ENCODE assay signal across 15 cellular contexts in genomic region chr4:151807220-151807619, GRCh38. TPM values are rescaled to one million over a fixed set of nuclear protein-coding genes. Genes with fewer than 3 reads are reported as not detected.
DNase-seq lines count a peak whose midpoint lies in the region; ATAC-seq, FAIRE-seq and TF ChIP-seq lines count a peak whose summit lies in the region.
"Had no signal": no experiment of that assay in that cellular context is flagged by ENCODE, and none has a peak within 500 bp of the region (broad histone marks: within the 10 kb centered on the region; RNA-seq: fewer than 3 reads in every experiment).

No MANE protein-coding gene starts in this region.

- no peak overlapping the region for H4K12ac ChIP-seq in trophoblast cell (ENCODE audit: low read depth, low read length)

- H3K36me3 Mint-ChIP-seq in Caco-2 (ENCODE audit: insufficient read depth, unreplicated experiment) (peaks cover 6% of the 10 kb centered on the region), CD14-positive monocyte (no peaks in the 10 kb centered on the region)
- H3K36me3 Mint-ChIP-seq: activated CD4-positive, alpha-beta memory T cell treated with anti-CD3 and anti-CD28 coated beads for 36 hours had no signal

- BruUV-seq in Caco-2 (replicated peaks; lab: Mats Ljungman, UMichigan): no TSS peak

- H2AK5ac ChIP-seq in trophoblast cell (ENCODE audit: low read length): peak overlapping the region; percentile 73

- DNase-seq in Caco-2: no peak
- DNase-seq in RCC 7860 (ENCODE audit: low spot score): peak; percentile 32
- peak in 4 of 5 donors; percentile 69 to 83 (median 75) for DNase-seq in heart left ventricle
- no peak for DNase-seq in trophoblast cell
- no peak for DNase-seq in CD14-positive monocyte (ENCODE audit: low spot score)
- DNase-seq in NCI-H2081 (lab: John Stamatoyannopoulos, UW): no peak
- no peak for DNase-seq in H7
- DNase-seq in midbrain (lab: John Stamatoyannopoulos, UW): no peak
- DNase-seq: activated CD4-positive, alpha-beta memory T cell treated with anti-CD3 and anti-CD28 coated beads for 36 hours; stimulated activated CD4-positive, alpha-beta T cell treated with anti-CD3 and anti-CD28 coated beads, Interleukin-1b, Interleukin-23, amount 100 ng/mL, for 48 hours had no signal

- no peaks in the 10 kb centered on the region for H3K4me1 Mint-ChIP-seq in Caco-2 (ENCODE audit: low read depth, unreplicated experiment)
- H3K4me1 Mint-ChIP-seq in CD14-positive monocyte: no peaks in the 10 kb centered on the region

- peak overlapping the region; percentile 32 for H4K91ac ChIP-seq in trophoblast cell (ENCODE audit: low read depth, low read length)

- CTCF ChIA-PET in Caco-2 (lab: Charles Lee): no interaction called here

- no peak overlapping the region for H3K4ac ChIP-seq in trophoblast cell (ENCODE audit: low read depth, low read length)

- H3K27ac Mint-ChIP-seq in Caco-2 (ENCODE audit: unreplicated experiment) (peak overlapping the region; percentile 19), CD14-positive monocyte (no peak overlapping the region)
- H3K27ac Mint-ChIP-seq: activated CD4-positive, alpha-beta memory T cell treated with anti-CD3 and anti-CD28 coated beads for 36 hours; activated T-helper 2 cell treated with anti-CD3 and anti-CD28 coated beads, Interferon-gamma antibody, Interleukin-2, Interleukin-4, amounts not matched to agents 10 μg/mL and 5 μg/mL and 100 μg/mL, durations not matched to agents 14 hours and 24 hours and 36 hours; GM23338 had no signal

- no peak overlapping the region for H4K8ac ChIP-seq in trophoblast cell (ENCODE audit: low read depth, low read length)

- H3K27me3 Mint-ChIP-seq in Caco-2 (ENCODE audit: insufficient read depth, unreplicated experiment) (no peaks in the 10 kb centered on the region), CD14-positive monocyte (ENCODE audit: low read depth in 3 of 3) (peaks cover 2 to 7% (median 3%) of the 10 kb centered on the region in 3 donors)
- H3K27me3 Mint-ChIP-seq: activated CD4-positive, alpha-beta memory T cell treated with anti-CD3 and anti-CD28 coated beads for 36 hours had no signal

- peaks cover 7% of the 10 kb centered on the region for H3K79me1 ChIP-seq in trophoblast cell (ENCODE audit: low read length)

- TF ChIP-seq POLR2A in heart left ventricle (IDR thresholded peaks at IDR 0.05): no peak

- H3K79me2 ChIP-seq in trophoblast cell (ENCODE audit: control insufficient read depth, insufficient read depth, low read length, poor library complexity): no peaks in the 10 kb centered on the region
- H3K79me2 ChIP-seq: parathyroid adenoma had no signal

- H2BK5ac ChIP-seq in trophoblast cell (ENCODE audit: low read depth, low read length, poor library complexity): no peak overlapping the region

- intact Hi-C loops in Caco-2 (cut with micrococcal nuclease; ENCODE audit: unreplicated experiment) (no loop called here), heart left ventricle (cut with DNase I) (loop anchor here in 6 of 10 donors (1.0 to 10.0 kb wide), 9 partner anchors 122 to 575 kb away; no protein-coding TSS in a partner anchor), CD14-positive monocyte (cut with micrococcal nuclease) (no loop called here)

- peak; percentile 94 to 95 (median 94) for ATAC-seq in heart left ventricle
- ATAC-seq: GM23338 had no signal

- H3K4me3 Mint-ChIP-seq in Caco-2 (ENCODE audit: unreplicated experiment) (no peak overlapping the region), CD14-positive monocyte (peak overlapping the region in 1 of 2 donors; percentile 10)
- H3K4me3 Mint-ChIP-seq: activated CD4-positive, alpha-beta memory T cell treated with anti-CD3 and anti-CD28 coated beads for 36 hours; GM23338 had no signal

- H3K27me3 ChIP-seq in Caco-2 (replicated peaks; ENCODE audit: control insufficient read depth, insufficient read depth, low read length): no peaks in the 10 kb centered on the region
- no peaks in the 10 kb centered on the region for H3K27me3 ChIP-seq in heart left ventricle
- no peaks in the 10 kb centered on the region for H3K27me3 ChIP-seq in trophoblast cell (ENCODE audit: insufficient read depth, low read length)
- H3K27me3 ChIP-seq in H7 (ENCODE audit: control insufficient read depth, insufficient read depth, low read length): no peaks in the 10 kb centered on the region
- H3K27me3 ChIP-seq: BLaER1 treated with 17β-estradiol and CSF1 and Interleukin-3, amounts not matched to agents 10 nM and 100 nM had no signal

- no peak for FAIRE-seq in RCC 7860 (lab: Jason Lieb, UNC)

- H3K27ac ChIP-seq in heart left ventricle (peak overlapping the region; percentile 53 to 97 (median 82)), trophoblast cell (ENCODE audit: low read depth, low read length) (no peak overlapping the region)
- H3K27ac ChIP-seq: BLaER1 treated with 17β-estradiol and CSF1 and Interleukin-3, amounts not matched to agents 10 nM and 100 nM; parathyroid adenoma; RWPE1 had no signal

- H3K4me3 ChIP-seq in Caco-2 (ENCODE audit: low read depth, low read length) (no peak overlapping the region), heart left ventricle (no peak overlapping the region), trophoblast cell (ENCODE audit: low read depth, low read length) (no peak overlapping the region), H7 (ENCODE audit: insufficient read depth, low read depth, low read length) (no peak overlapping the region)
- H3K4me3 ChIP-seq: BLaER1 treated with 17β-estradiol and CSF1 and Interleukin-3, amounts not matched to agents 10 nM and 100 nM; GM23338 had no signal

- peak overlapping the region; percentile 64 for H2BK120ac ChIP-seq in trophoblast cell (ENCODE audit: insufficient read depth, low read length, poor library complexity)

- TF ChIP-seq CTCF in Caco-2 (IDR thresholded peaks at IDR 0.05; ENCODE audit: insufficient read depth in 1 of 2, low read depth in 1 of 2, low read length in 1 of 2, severe bottlenecking in 1 of 2, unreplicated experiment in 1 of 2): no peak
- TF ChIP-seq CTCF in heart left ventricle (IDR thresholded peaks at IDR 0.05): no peak
- TF ChIP-seq CTCF in CD14-positive monocyte (IDR thresholded peaks at IDR 0.05): no peak

- peak overlapping the region; percentile 87 for H2BK12ac ChIP-seq in trophoblast cell (ENCODE audit: low read length)

- 0 out of 2 replicates have a peak, but pooled peaks cover 4% of the 10 kb centered on the region for H3K9me3 ChIP-seq in Caco-2
- peaks cover 0 to 7% (median 0%) of the 10 kb centered on the region in 12 donors for H3K9me3 ChIP-seq in heart left ventricle
- H3K9me3 ChIP-seq in trophoblast cell (ENCODE audit: insufficient read depth, low read depth, low read length): no peaks in the 10 kb centered on the region

- H3K9ac ChIP-seq in trophoblast cell (ENCODE audit: low read length): no peak overlapping the region
- H3K9ac ChIP-seq: BLaER1 treated with 17β-estradiol and CSF1 and Interleukin-3, amounts not matched to agents 10 nM and 100 nM; parathyroid adenoma had no signal

- peaks cover 10% of the 10 kb centered on the region for H3K4me1 ChIP-seq in Caco-2
- peaks cover 0 to 19% (median 5%) of the 10 kb centered on the region in 12 donors for H3K4me1 ChIP-seq in heart left ventricle
- peaks cover 9 to 11% of the 10 kb centered on the region in 2 experiments for H3K4me1 ChIP-seq in trophoblast cell (ENCODE audit: control insufficient read depth in 1 of 2, insufficient read depth in 2 of 2, low read length in 2 of 2)
- H3K4me1 ChIP-seq: parathyroid adenoma had no signal

- H3K9me3 Mint-ChIP-seq in Caco-2 (ENCODE audit: unreplicated experiment) (no peaks in the 10 kb centered on the region), CD14-positive monocyte (peaks cover 0 to 7% (median 2%) of the 10 kb centered on the region in 7 donors)
- H3K9me3 Mint-ChIP-seq: activated CD4-positive, alpha-beta memory T cell treated with anti-CD3 and anti-CD28 coated beads for 36 hours; activated T-helper 2 cell treated with anti-CD3 and anti-CD28 coated beads, Interferon-gamma antibody, Interleukin-2, Interleukin-4, amounts not matched to agents 10 μg/mL and 5 μg/mL and 100 μg/mL, durations not matched to agents 14 hours and 24 hours and 36 hours had no signal

- H3K14ac ChIP-seq in trophoblast cell (ENCODE audit: low read length): peak overlapping the region; percentile 12

- H3K23ac ChIP-seq in trophoblast cell (ENCODE audit: low read length): no peak overlapping the region

- no peak overlapping the region for H3K4me2 ChIP-seq in trophoblast cell (ENCODE audit: low read length)
- H3K4me2 ChIP-seq: GM23338 had no signal

- no peak overlapping the region for H2AFZ ChIP-seq in trophoblast cell (ENCODE audit: insufficient read depth, low read length, poor library complexity)
- H2AFZ ChIP-seq: parathyroid adenoma had no signal

- H3K18ac ChIP-seq in trophoblast cell (ENCODE audit: low read length): no peak overlapping the region

- POLR2A ChIA-PET in Caco-2 (lab: Charles Lee): no interaction called here

- no peaks in the 10 kb centered on the region for H3K36me3 ChIP-seq in Caco-2 (ENCODE audit: control insufficient read depth, insufficient read depth, low read length)
- H3K36me3 ChIP-seq in heart left ventricle: no peaks in the 10 kb centered on the region
- H3K36me3 ChIP-seq in trophoblast cell (ENCODE audit: control insufficient read depth in 1 of 2, insufficient read depth in 2 of 2, low read length in 2 of 2): no peaks in the 10 kb centered on the region
- H3K36me3 ChIP-seq in H7 (replicated peaks; ENCODE audit: control insufficient read depth, insufficient read depth, low read length): no peaks in the 10 kb centered on the region
- H3K36me3 ChIP-seq: BLaER1 treated with 17β-estradiol and CSF1 and Interleukin-3, amounts not matched to agents 10 nM and 100 nM had no signal

- WGBS in heart left ventricle, 4 donors: 16 to 26% (median 21%) methylated on average over 7 of the region's 7 CpGs
- WGBS in trophoblast cell (ENCODE audit: extremely low coverage, insufficient coverage, insufficient read length): no CpG with 5 or more reads among the region's 7 CpGs

RNA-seq across cellular contexts. Expression of gene GATB, which starts 46.4 kb away (rescaled TPM):
- total RNA-seq in Caco-2 (2022) (20.6 and 29.6 TPM in 2 replicates), heart left ventricle (100 to 1,000 TPM in 2 of 9 donors, 10 to 100 TPM in 7; 60.7 to 122 (median 83.4) TPM)
- polyA plus RNA-seq in heart left ventricle (100 to 1,000 TPM in 1 of 2 donors, 10 to 100 TPM in 1; 32.8 to 182 TPM), CD14-positive monocyte (10 to 100 TPM in 1 of 2 donors, 1 to 10 TPM in 1; 5.5 to 12.2 TPM)
- 12.7 and 14.3 TPM in 2 replicates for polyA plus RNA-seq in trophoblast cell (2013)
- total RNA-seq in H7 (2014; rRNA removed; shearing (Covaris generic)): 18.8 and 22.2 TPM in 2 replicates

Comparison
In these comparisons a context has a peak if more than half of its experiments do, and no peak if none do; other contexts are left out.
1. DNase-seq: peak in RCC 7860 (single experiment) and heart left ventricle (4 of 5); none in Caco-2 (0 of 2), trophoblast cell (0 of 2), CD14-positive monocyte (single experiment), NCI-H2081 (0 of 2), H7 (single experiment) and midbrain (single experiment).
2. intact Hi-C loops: an anchor here in heart left ventricle (1.0 to 10.0 kb wide); none called in Caco-2 and CD14-positive monocyte.